ENCODE assay signal across 9 cellular contexts in the genomic region with DNA sequence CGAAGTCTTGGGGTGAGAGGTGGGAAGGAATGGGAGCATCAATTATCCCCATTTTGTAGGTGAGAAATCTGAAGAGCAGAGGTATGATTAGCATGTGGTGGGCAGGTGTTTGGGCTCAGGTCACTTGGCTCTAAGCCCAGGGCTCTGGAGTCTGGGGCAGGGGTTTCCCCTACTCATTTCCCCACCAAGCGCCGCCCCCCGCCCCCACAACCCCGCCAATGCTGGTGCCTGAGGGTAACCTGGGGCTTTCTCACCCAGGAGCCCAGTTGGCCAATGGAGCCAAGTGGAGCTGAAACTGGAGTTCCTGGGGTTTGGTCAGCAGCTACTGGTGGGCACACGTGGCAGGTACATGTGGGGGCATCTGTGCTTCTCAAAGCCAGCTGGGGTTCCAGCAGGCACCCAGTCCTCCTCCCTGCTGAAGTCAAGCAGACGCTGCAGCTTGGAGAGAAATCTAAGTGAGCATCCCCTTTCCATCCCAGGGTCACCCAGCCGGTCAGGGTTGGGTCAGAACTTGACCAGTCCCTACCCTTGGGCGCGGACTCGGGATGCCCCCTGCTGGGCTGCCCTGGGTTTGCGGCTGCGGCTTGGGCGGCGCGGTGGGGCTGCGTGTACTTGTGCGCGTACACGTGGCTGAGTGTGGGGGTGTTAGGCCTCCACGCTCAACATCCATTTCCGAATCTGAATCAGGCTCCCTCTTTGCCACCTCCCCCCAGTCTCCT. TPM values are rescaled to one million over a fixed set of nuclear protein-coding genes. Genes with fewer than 3 reads are reported as not detected.
DNase-seq lines count a peak whose midpoint lies in the region; ATAC-seq and TF ChIP-seq lines count a peak whose summit lies in the region.
"Had no signal": no experiment of that assay in that cellular context is flagged by ENCODE, and none has a peak within 500 bp of the region (broad histone marks: within the 10 kb centered on the region; RNA-seq: fewer than 3 reads in every experiment).

No MANE protein-coding gene starts in this region.

- no peaks in the 10 kb centered on the region for H3K36me3 ChIP-seq in fibroblast of lung (ENCODE audit: control insufficient read depth, insufficient read depth, low read length)

- DNase-seq in fibroblast of lung (ENCODE audit: low read depth in 2 of 2) = no peak
- DNase-seq in stimulated activated CD4-positive, alpha-beta T cell treated with anti-CD3 and anti-CD28 coated beads, Interleukin-2, amount 100 ng/mL, for 48 hours = peak; percentile 41 to 54
- DNase-seq in NCI-H187 treated with DMSO at 0.1 percent for 48 hours (lab: John Stamatoyannopoulos, UW) = no peak
- no peak for DNase-seq in globus pallidus (ENCODE audit: low spot score)
- DNase-seq: NCI-H2227 treated with DMSO at 0.1 percent for 48 hours had no signal

- H3K4me1 ChIP-seq in fibroblast of lung (ENCODE audit: control insufficient read depth, extremely low read depth, insufficient read depth, low read length) = peaks cover 3% of the 10 kb centered on the region

- peak overlapping the region; percentile 80 for H3K27ac ChIP-seq in VCaP
- no peak overlapping the region for H3K27ac ChIP-seq in fibroblast of lung (ENCODE audit: insufficient read depth, low read length)

- H3K9me3 ChIP-seq in fibroblast of lung (ENCODE audit: control insufficient read depth, insufficient read depth, low read depth, low read length) = no peaks in the 10 kb centered on the region

- H3K9ac ChIP-seq in fibroblast of lung (ENCODE audit: insufficient read depth, low read length) = no peak overlapping the region

- ATAC-seq in GM18517 (IDR thresholded peaks at IDR 0.05; ENCODE audit: unreplicated experiment) (no peak), HG03457 (IDR thresholded peaks at IDR 0.05; ENCODE audit: unreplicated experiment) (no peak)

- H2AFZ ChIP-seq in fibroblast of lung (ENCODE audit: low read length) = no peak overlapping the region

- H4K20me1 ChIP-seq in fibroblast of lung (ENCODE audit: control insufficient read depth, extremely low read depth, insufficient read depth, low read length) = no peaks in the 10 kb centered on the region

- H3K27me3 ChIP-seq in fibroblast of lung (ENCODE audit: control insufficient read depth, insufficient read depth, low read length) = peaks cover 57% of the 10 kb centered on the region

- TF ChIP-seq CTCF in GM12875 (IDR thresholded peaks at IDR 0.05; ENCODE audit: borderline replicate concordance, insufficient read depth, low read depth, low read length) = peak; percentile 58
- no peak for TF ChIP-seq CTCF in VCaP (conservative IDR thresholded peaks at IDR 0.05)
- TF ChIP-seq CTCF in fibroblast of lung (conservative IDR thresholded peaks at IDR 0.05 in 1 of 2, IDR thresholded peaks at IDR 0.05 in 1 of 2; ENCODE audit: low read depth in 1 of 2, low read length in 2 of 2) = peak; percentile 32 to 34

- H3K4me3 ChIP-seq in GM12875 (ENCODE audit: low read depth, low read length) (peak overlapping the region; percentile 2), fibroblast of lung (replicated peaks in 1 of 4; ENCODE audit: control extremely low read depth in 1 of 4, insufficient read depth in 1 of 4, low read depth in 3 of 4, low read length in 4 of 4) (no peak overlapping the region)

- peak overlapping the region; percentile 71 for H3K4me2 ChIP-seq in fibroblast of lung (ENCODE audit: extremely low read depth, insufficient read depth, low read length)

- H3K79me2 ChIP-seq in fibroblast of lung (ENCODE audit: control insufficient read depth, insufficient read depth, low read length) = no peaks in the 10 kb centered on the region

RNA-seq across cellular contexts. Expression of a gene that starts 1.6 kb away (rescaled TPM):
- not detected in 2 replicates for total RNA-seq in fibroblast of lung
- polyA plus RNA-seq in fibroblast of lung = not detected in 2 replicates
- polyA plus RNA-seq in fibroblast of lung (2012) = not detected in 2 replicates
- polyA minus RNA-seq in fibroblast of lung (ENCODE audit: low replicate concordance) = not detected in 2 replicates

RNA-seq across cellular contexts. Expression of a gene that starts 42.1 kb away (rescaled TPM):
- total RNA-seq in fibroblast of lung = 344 and 441 TPM in 2 replicates
- 91.2 and 132 TPM in 2 replicates for polyA plus RNA-seq in fibroblast of lung
- polyA plus RNA-seq in fibroblast of lung (2012) = 76.2 and 115 TPM in 2 replicates
- 118 and 198 TPM in 2 replicates for polyA minus RNA-seq in fibroblast of lung (ENCODE audit: low replicate concordance)

Comparison
In these comparisons a context has a peak if more than half of its experiments do, and no peak if none do; other contexts are left out.
1. DNase-seq: peak in stimulated activated CD4-positive, alpha-beta T cell treated with anti-CD3 and anti-CD28 coated beads, Interleukin-2, amount 100 ng/mL, for 48 hours (2 of 2); none in fibroblast of lung (0 of 2), NCI-H187 treated with DMSO at 0.1 percent for 48 hours (single experiment) and globus pallidus (single experiment).